10 cellular contexts compared by ENCODE assay signal in genomic region chr15:75061272-75061671, GRCh38. TPM values are rescaled to one million over a fixed set of nuclear protein-coding genes. Genes with fewer than 3 reads are reported as not detected.
DNase-seq lines count a peak whose midpoint lies in the region; ATAC-seq, FAIRE-seq and TF ChIP-seq lines count a peak whose summit lies in the region.
"Had no signal": no experiment of that assay in that cellular context is flagged by ENCODE, and none has a peak within 500 bp of the region (broad histone marks: within the 10 kb centered on the region; RNA-seq: fewer than 3 reads in every experiment).

No MANE protein-coding gene starts in this region.

- peaks cover 33% of the 10 kb centered on the region for H3K36me3 Mint-ChIP-seq in activated CD4-positive, alpha-beta memory T cell treated with anti-CD3 and anti-CD28 coated beads, Interleukin-2, amount 10 ng/mL, durations not matched to agents 7 days and 5 days (ENCODE audit: low read depth)
- no peaks in the 10 kb centered on the region for H3K36me3 Mint-ChIP-seq in natural killer cell treated with Interleukin-12 subunit alpha and Interleukin-12 subunit beta and Interleukin-15 and Interleukin-18, amount 100 ng/mL, for 72 hours

- no peak for TF ChIP-seq CTCF in GM13977 (IDR thresholded peaks at IDR 0.05; ENCODE audit: extremely low read depth, insufficient read depth, missing control alignments)

- peaks cover 2% of the 10 kb centered on the region for H3K27me3 Mint-ChIP-seq in activated CD4-positive, alpha-beta memory T cell treated with anti-CD3 and anti-CD28 coated beads, Interleukin-2, amount 10 ng/mL, durations not matched to agents 7 days and 5 days
- no peaks in the 10 kb centered on the region for H3K27me3 Mint-ChIP-seq in natural killer cell treated with Interleukin-12 subunit alpha and Interleukin-12 subunit beta and Interleukin-15 and Interleukin-18, amount 100 ng/mL, for 72 hours

- peak; percentile 50 for DNase-seq in GM13977 (ENCODE audit: low spot score)
- DNase-seq in activated CD4-positive, alpha-beta memory T cell treated with anti-CD3 and anti-CD28 coated beads, Interleukin-2, amount 10 ng/mL, durations not matched to agents 7 days and 5 days, result peak; percentile 51
- DNase-seq in natural killer cell treated with Interleukin-12 subunit alpha and Interleukin-12 subunit beta and Interleukin-15 and Interleukin-18, amount 100 ng/mL, for 72 hours (ENCODE audit: low spot score), result peak; percentile 69
- no peak for DNase-seq in iPS-NIHi11 (ENCODE audit: low spot score)
- DNase-seq in NCI-H748 treated with DMSO at 0.1 percent for 48 hours (lab: John Stamatoyannopoulos, UW), result no peak
- DNase-seq in small intestine, result no peak
- DNase-seq: activated T-cell treated with anti-CD3 and anti-CD28 coated beads, Interleukin-2, amount 50 U/mL, for 1 hour; NCI-H774 had no signal

- ATAC-seq in HG02870 (IDR thresholded peaks at IDR 0.05; ENCODE audit: unreplicated experiment), result peak; percentile 59
- ATAC-seq in natural killer cell treated with Interleukin-12 subunit alpha and Interleukin-12 subunit beta and Interleukin-15 and Interleukin-18, amount 100 ng/mL, for 72 hours, result peak; percentile 87 to 90
- ATAC-seq in GM19324 (IDR thresholded peaks at IDR 0.05; ENCODE audit: low FRiP score, unreplicated experiment), result no peak

- POLR2A ChIA-PET in activated CD4-positive, alpha-beta memory T cell treated with anti-CD3 and anti-CD28 coated beads, Interleukin-2, amount 10 ng/mL, durations not matched to agents 7 days and 5 days (lab: Charles Lee), result interaction anchor here (1.2 to 1.5 kb wide), 2 partner anchors 9 to 18 kb away, joined by 4 to 5 read pairs; no protein-coding TSS in a partner anchor

- H3K27ac ChIP-seq in small intestine (ENCODE audit: low read depth in 1 of 2, low read length in 1 of 2), result no peak overlapping the region

- in situ Hi-C loops in GM13977 (cut with MboI; ENCODE audit: low pct_unique_long_range_greater_than_20kb, low sequenced_read_pairs, unreplicated experiment), result no loop called here

- no peak overlapping the region for H3K4me3 ChIP-seq in small intestine (ENCODE audit: low read depth in 1 of 2, low read length in 2 of 2)

- no peak overlapping the region for H3K27ac Mint-ChIP-seq in activated CD4-positive, alpha-beta memory T cell treated with anti-CD3 and anti-CD28 coated beads, Interleukin-2, amount 10 ng/mL, durations not matched to agents 7 days and 5 days
- peak overlapping the region in 1 of 2 donors; percentile 25 for H3K27ac Mint-ChIP-seq in natural killer cell treated with Interleukin-12 subunit alpha and Interleukin-12 subunit beta and Interleukin-15 and Interleukin-18, amount 100 ng/mL, for 72 hours

- H3K27me3 ChIP-seq in small intestine (ENCODE audit: control insufficient read depth in 2 of 2, insufficient read depth in 2 of 2, low read length in 2 of 2), result no peaks in the 10 kb centered on the region

- no peak overlapping the region for H3K4me3 Mint-ChIP-seq in activated CD4-positive, alpha-beta memory T cell treated with anti-CD3 and anti-CD28 coated beads, Interleukin-2, amount 10 ng/mL, durations not matched to agents 7 days and 5 days
- H3K4me3 Mint-ChIP-seq in natural killer cell treated with Interleukin-12 subunit alpha and Interleukin-12 subunit beta and Interleukin-15 and Interleukin-18, amount 100 ng/mL, for 72 hours, result peak overlapping the region; percentile 14

- H3K4me1 ChIP-seq in small intestine (ENCODE audit: control insufficient read depth in 2 of 2, insufficient read depth in 1 of 2, low read depth in 1 of 2, low read length in 1 of 2), result no peaks in the 10 kb centered on the region

- no peaks in the 10 kb centered on the region for H3K36me3 ChIP-seq in small intestine (ENCODE audit: control insufficient read depth in 2 of 2, insufficient read depth in 2 of 2, low read length in 2 of 2)

- FAIRE-seq in small intestine (lab: Jason Lieb, UNC), result no peak

- CTCF ChIA-PET in activated CD4-positive, alpha-beta memory T cell treated with anti-CD3 and anti-CD28 coated beads, Interleukin-2, amount 10 ng/mL, durations not matched to agents 7 days and 5 days (lab: Charles Lee), result interaction anchor here (0.8 to 1.4 kb wide), 3 partner anchors 18 to 138 kb away, joined by 3 read pairs; no protein-coding TSS in a partner anchor

- H3K9me3 Mint-ChIP-seq in activated CD4-positive, alpha-beta memory T cell treated with anti-CD3 and anti-CD28 coated beads, Interleukin-2, amount 10 ng/mL, durations not matched to agents 7 days and 5 days, result no peaks in the 10 kb centered on the region
- no peaks in the 10 kb centered on the region for H3K9me3 Mint-ChIP-seq in natural killer cell treated with Interleukin-12 subunit alpha and Interleukin-12 subunit beta and Interleukin-15 and Interleukin-18, amount 100 ng/mL, for 72 hours

- H3K9me3 ChIP-seq in small intestine (ENCODE audit: control insufficient read depth, low read depth), result no peaks in the 10 kb centered on the region

- peaks cover 63% of the 10 kb centered on the region for H3K4me1 Mint-ChIP-seq in activated CD4-positive, alpha-beta memory T cell treated with anti-CD3 and anti-CD28 coated beads, Interleukin-2, amount 10 ng/mL, durations not matched to agents 7 days and 5 days
- H3K4me1 Mint-ChIP-seq in natural killer cell treated with Interleukin-12 subunit alpha and Interleukin-12 subunit beta and Interleukin-15 and Interleukin-18, amount 100 ng/mL, for 72 hours (ENCODE audit: low read depth in 2 of 2), result peaks cover 24 to 29% of the 10 kb centered on the region in 2 donors

RNA-seq across cellular contexts. Expression of gene PPCDC, which starts 37.9 kb away (rescaled TPM):
- total RNA-seq in activated CD4-positive, alpha-beta memory T cell treated with anti-CD3 and anti-CD28 coated beads, Interleukin-2, amount 10 ng/mL, durations not matched to agents 7 days and 5 days, result 10 to 100 TPM; 43.0 to 50.2 TPM
- 10 to 100 TPM; 27.0 to 42.0 TPM for total RNA-seq in natural killer cell treated with Interleukin-12 subunit alpha and Interleukin-12 subunit beta and Interleukin-15 and Interleukin-18, amount 100 ng/mL, for 72 hours
- polyA plus RNA-seq in small intestine, result 10 to 100 TPM; 15.9 to 29.4 (median 19.5) TPM

Comparison
In these comparisons a context has a peak if more than half of its experiments do, and no peak if none do; other contexts are left out.
1. DNase-seq: peak in GM13977 (single experiment), activated CD4-positive, alpha-beta memory T cell treated with anti-CD3 and anti-CD28 coated beads, Interleukin-2, amount 10 ng/mL, durations not matched to agents 7 days and 5 days (single experiment) and natural killer cell treated with Interleukin-12 subunit alpha and Interleukin-12 subunit beta and Interleukin-15 and Interleukin-18, amount 100 ng/mL, for 72 hours (single experiment); none in iPS-NIHi11 (single experiment), NCI-H748 treated with DMSO at 0.1 percent for 48 hours (single experiment) and small intestine (single experiment).